ENCODE assay signal across 39 cellular contexts in the genomic region with DNA sequence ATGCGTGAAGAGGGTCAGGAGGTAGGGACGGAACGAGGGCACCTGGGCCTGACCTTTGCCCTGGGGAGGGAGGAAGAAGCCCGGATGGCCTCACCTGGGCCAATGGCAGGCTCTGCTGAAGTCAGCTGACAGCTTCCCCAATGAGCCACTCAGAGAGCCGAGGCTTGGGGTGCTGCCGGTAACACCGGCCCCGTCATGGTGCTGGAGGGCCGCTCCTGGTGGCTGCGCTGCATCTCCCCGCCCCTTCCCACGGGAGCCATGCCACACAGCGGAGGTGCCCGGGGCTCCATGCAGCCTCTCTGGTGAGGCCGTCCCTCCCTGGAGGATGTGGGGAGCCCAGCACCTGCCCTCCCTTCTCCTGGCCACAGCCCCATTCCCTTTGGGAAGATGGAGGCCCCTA.
"Had no signal": no experiment of that assay in that cellular context is flagged by ENCODE, and none has a peak within 500 bp of the region (broad histone marks: within the 10 kb centered on the region; RNA-seq: fewer than 3 reads in every experiment).

No MANE protein-coding gene starts in this region.

- H3K27ac Mint-ChIP-seq: activated naive CD4-positive, alpha-beta T cell treated with anti-CD3 and anti-CD28 coated beads for 36 hours; activated naive CD4-positive, alpha-beta T cell treated with anti-CD3 and anti-CD28 coated beads, Interleukin-2, amount 10 ng/mL, durations not matched to agents 7 days and 5 days; activated naive CD4-positive, alpha-beta T cell treated with anti-CD3 and anti-CD28 coated beads, Interleukin-2, amount 50 U/mL, for 24 hours; activated naive CD4-positive, alpha-beta T cell treated with anti-CD3 and anti-CD28 coated beads, Interleukin-2, amount 50 U/mL, for 72 hours; activated naive CD8-positive, alpha-beta T cell; activated naive CD8-positive, alpha-beta T cell treated with anti-CD3 and anti-CD28 coated beads for 36 hours; activated naive CD8-positive, alpha-beta T cell treated with anti-CD3 and anti-CD28 coated beads, Interleukin-2, amount 10 ng/mL, durations not matched to agents 7 days and 5 days; activated naive CD8-positive, alpha-beta T cell treated with anti-CD3 and anti-CD28 coated beads, Interleukin-2, amount 50 U/mL, for 24 hours; activated T-cell treated with anti-CD3 and anti-CD28 coated beads, Interleukin-2, amount 50 U/mL, for 24 hours; activated T-cell treated with anti-CD3 and anti-CD28 coated beads, Interleukin-2, amount 50 U/mL, for 72 hours; activated T-helper 1 cell treated with anti-CD3 and anti-CD28 coated beads, Interleukin-12 subunit alpha, Interleukin-12 subunit beta, Interleukin-2, Interleukin-4 antibody, amounts not matched to agents 30 ng/mL and 10 ng/mL and 1 ng/mL, durations not matched to agents 14 hours and 24 hours and 36 hours; activated T-helper 17 cell treated with anti-CD3 and anti-CD28 coated beads, Interleukin-2, amount 50 U/mL, for 72 hours; activated T-helper 2 cell treated with anti-CD3 and anti-CD28 coated beads, Interferon-gamma antibody, Interleukin-2, Interleukin-4, amounts not matched to agents 10 μg/mL and 5 μg/mL and 100 μg/mL, durations not matched to agents 14 hours and 24 hours and 36 hours; brain had no signal

- H3K36me3 Mint-ChIP-seq: activated naive CD4-positive, alpha-beta T cell treated with anti-CD3 and anti-CD28 coated beads, Interleukin-2, amount 50 U/mL, for 24 hours; activated naive CD4-positive, alpha-beta T cell treated with anti-CD3 and anti-CD28 coated beads, Interleukin-2, amount 50 U/mL, for 72 hours; activated naive CD8-positive, alpha-beta T cell; activated naive CD8-positive, alpha-beta T cell treated with anti-CD3 and anti-CD28 coated beads, Interleukin-2, amount 10 ng/mL, durations not matched to agents 7 days and 5 days had no signal

- H3K27ac ChIP-seq: adrenal gland, ascending aorta, body of pancreas, brain microvascular endothelial cell, breast epithelium, cardiac muscle cell had no signal

- DNase-seq: activated effector memory CD4-positive, alpha-beta T cell treated with Interleukin-2 at 50 U/mL for 16 hours; activated gamma-delta T cell; activated gamma-delta T cell treated with Interleukin-2 at 50 U/mL for 16 hours; activated naive CD4-positive, alpha-beta T cell; activated naive CD4-positive, alpha-beta T cell treated with anti-CD3 and anti-CD28 coated beads for 36 hours; activated naive CD4-positive, alpha-beta T cell treated with anti-CD3 and anti-CD28 coated beads, Interleukin-2, amount 10 ng/mL, durations not matched to agents 7 days and 5 days; activated naive CD4-positive, alpha-beta T cell treated with anti-CD3 and anti-CD28 coated beads, Interleukin-2, amount 50 U/mL, for 16 hours; activated naive CD4-positive, alpha-beta T cell treated with Interleukin-2 at 50 U/mL for 16 hours; activated naive CD8-positive, alpha-beta T cell treated with anti-CD3 and anti-CD28 coated beads for 36 hours; activated naive CD8-positive, alpha-beta T cell treated with anti-CD3 and anti-CD28 coated beads, Interleukin-2, amount 10 ng/mL, durations not matched to agents 7 days and 5 days; activated naive CD8-positive, alpha-beta T cell treated with anti-CD3 and anti-CD28 coated beads, Interleukin-2, amount 50 U/mL, for 24 hours; activated T-cell treated with anti-CD3 and anti-CD28 coated beads, Interleukin-2, amount 50 U/mL, for 1 hour; activated T-cell treated with anti-CD3 and anti-CD28 coated beads, Interleukin-2, amount 50 U/mL, for 24 hours; activated T-cell treated with anti-CD3 and anti-CD28 coated beads, Interleukin-2, amount 50 U/mL, for 4 hours; activated T-cell treated with anti-CD3 and anti-CD28 coated beads, Interleukin-2, amount 50 U/mL, for 48 hours; activated T-cell treated with anti-CD3 and anti-CD28 coated beads, Interleukin-2, amount 50 U/mL, for 72 hours; adrenal gland; amniotic stem cell; amygdala; anterior cingulate cortex; aorta; body of pancreas; brain microvascular endothelial cell; caudate nucleus; central memory CD4-positive, alpha-beta T cell; cerebellar nuclear complex had no signal

- H3K9me3 ChIP-seq: adrenal gland, ascending aorta, body of pancreas, breast epithelium had no signal

- FAIRE-seq: astrocyte, bronchial epithelial cell had no signal

- H3K4me1 ChIP-seq: ascending aorta had no signal

- ATAC-seq: activated naive CD4-positive, alpha-beta T cell treated with anti-CD3 and anti-CD28 coated beads, Interleukin-2, amount 50 U/mL, for 72 hours; activated naive CD8-positive, alpha-beta T cell treated with anti-CD3 and anti-CD28 coated beads, Interleukin-2, amount 50 U/mL, for 24 hours; activated T-cell treated with anti-CD3 and anti-CD28 coated beads, Interleukin-2, amount 50 U/mL, for 4 hours; activated T-cell treated with anti-CD3 and anti-CD28 coated beads, Interleukin-2, amount 50 U/mL, for 72 hours; activated T-helper 17 cell treated with anti-CD3 and anti-CD28 coated beads, Interleukin-2, amount 50 U/mL, for 72 hours; body of pancreas had no signal

- H3K4me3 Mint-ChIP-seq: activated naive CD4-positive, alpha-beta T cell treated with anti-CD3 and anti-CD28 coated beads for 36 hours; activated naive CD4-positive, alpha-beta T cell treated with anti-CD3 and anti-CD28 coated beads, Interleukin-2, amount 10 ng/mL, durations not matched to agents 7 days and 5 days; activated naive CD4-positive, alpha-beta T cell treated with anti-CD3 and anti-CD28 coated beads, Interleukin-2, amount 50 U/mL, for 24 hours; activated naive CD8-positive, alpha-beta T cell; activated naive CD8-positive, alpha-beta T cell treated with anti-CD3 and anti-CD28 coated beads for 36 hours; activated naive CD8-positive, alpha-beta T cell treated with anti-CD3 and anti-CD28 coated beads, Interleukin-2, amount 10 ng/mL, durations not matched to agents 7 days and 5 days; activated naive CD8-positive, alpha-beta T cell treated with anti-CD3 and anti-CD28 coated beads, Interleukin-2, amount 50 U/mL, for 24 hours; activated T-cell treated with anti-CD3 and anti-CD28 coated beads, Interleukin-2, amount 50 U/mL, for 24 hours; activated T-cell treated with anti-CD3 and anti-CD28 coated beads, Interleukin-2, amount 50 U/mL, for 4 hours; activated T-cell treated with anti-CD3 and anti-CD28 coated beads, Interleukin-2, amount 50 U/mL, for 72 hours; activated T-helper 1 cell treated with anti-CD3 and anti-CD28 coated beads, Interleukin-12 subunit alpha, Interleukin-12 subunit beta, Interleukin-2, Interleukin-4 antibody, amounts not matched to agents 30 ng/mL and 10 ng/mL and 1 ng/mL, durations not matched to agents 14 hours and 24 hours and 36 hours; activated T-helper 17 cell treated with anti-CD3 and anti-CD28 coated beads, Interleukin-2, amount 50 U/mL, for 72 hours; brain; central memory CD8-positive, alpha-beta T cell had no signal

- H3K4me1 Mint-ChIP-seq: activated naive CD4-positive, alpha-beta T cell treated with anti-CD3 and anti-CD28 coated beads, Interleukin-2, amount 50 U/mL, for 24 hours; activated T-helper 17 cell treated with anti-CD3 and anti-CD28 coated beads, Interleukin-2, amount 50 U/mL, for 72 hours; brain had no signal

- H3K27me3 ChIP-seq: adrenal gland, ascending aorta, body of pancreas, brain microvascular endothelial cell, breast epithelium, cardiac muscle cell had no signal

- H3K27me3 Mint-ChIP-seq: activated naive CD4-positive, alpha-beta T cell treated with anti-CD3 and anti-CD28 coated beads, Interleukin-2, amount 10 ng/mL, durations not matched to agents 7 days and 5 days; activated naive CD4-positive, alpha-beta T cell treated with anti-CD3 and anti-CD28 coated beads, Interleukin-2, amount 50 U/mL, for 24 hours; activated naive CD8-positive, alpha-beta T cell; activated naive CD8-positive, alpha-beta T cell treated with anti-CD3 and anti-CD28 coated beads for 36 hours; activated naive CD8-positive, alpha-beta T cell treated with anti-CD3 and anti-CD28 coated beads, Interleukin-2, amount 10 ng/mL, durations not matched to agents 7 days and 5 days; activated naive CD8-positive, alpha-beta T cell treated with anti-CD3 and anti-CD28 coated beads, Interleukin-2, amount 50 U/mL, for 24 hours; activated T-cell treated with anti-CD3 and anti-CD28 coated beads, Interleukin-2, amount 50 U/mL, for 24 hours; activated T-helper 17 cell treated with anti-CD3 and anti-CD28 coated beads, Interleukin-2, amount 50 U/mL, for 72 hours; brain; central memory CD8-positive, alpha-beta T cell had no signal

- H3K4me3 ChIP-seq: adrenal gland, ascending aorta, body of pancreas, breast epithelium, cardiac muscle cell had no signal

- H3K9me3 Mint-ChIP-seq: activated naive CD4-positive, alpha-beta T cell treated with anti-CD3 and anti-CD28 coated beads for 36 hours; activated naive CD4-positive, alpha-beta T cell treated with anti-CD3 and anti-CD28 coated beads, Interleukin-2, amount 10 ng/mL, durations not matched to agents 7 days and 5 days; activated naive CD4-positive, alpha-beta T cell treated with anti-CD3 and anti-CD28 coated beads, Interleukin-2, amount 50 U/mL, for 24 hours; activated naive CD4-positive, alpha-beta T cell treated with anti-CD3 and anti-CD28 coated beads, Interleukin-2, amount 50 U/mL, for 72 hours; activated naive CD8-positive, alpha-beta T cell treated with anti-CD3 and anti-CD28 coated beads for 36 hours; activated naive CD8-positive, alpha-beta T cell treated with anti-CD3 and anti-CD28 coated beads, Interleukin-2, amount 10 ng/mL, durations not matched to agents 7 days and 5 days; activated naive CD8-positive, alpha-beta T cell treated with anti-CD3 and anti-CD28 coated beads, Interleukin-2, amount 50 U/mL, for 24 hours; activated T-cell treated with anti-CD3 and anti-CD28 coated beads, Interleukin-2, amount 50 U/mL, for 24 hours; activated T-cell treated with anti-CD3 and anti-CD28 coated beads, Interleukin-2, amount 50 U/mL, for 4 hours; activated T-cell treated with anti-CD3 and anti-CD28 coated beads, Interleukin-2, amount 50 U/mL, for 72 hours; activated T-helper 1 cell treated with anti-CD3 and anti-CD28 coated beads, Interleukin-12 subunit alpha, Interleukin-12 subunit beta, Interleukin-2, Interleukin-4 antibody, amounts not matched to agents 30 ng/mL and 10 ng/mL and 1 ng/mL, durations not matched to agents 14 hours and 24 hours and 36 hours; activated T-helper 17 cell treated with anti-CD3 and anti-CD28 coated beads, Interleukin-2, amount 50 U/mL, for 72 hours; activated T-helper 2 cell treated with anti-CD3 and anti-CD28 coated beads, Interferon-gamma antibody, Interleukin-2, Interleukin-4, amounts not matched to agents 10 μg/mL and 5 μg/mL and 100 μg/mL, durations not matched to agents 14 hours and 24 hours and 36 hours; brain; central memory CD8-positive, alpha-beta T cell had no signal
